ENCODE assay signal across 8 cellular contexts in genomic region chr2:113370478-113371091, GRCh38.
DNase-seq lines count a peak whose midpoint lies in the region; ATAC-seq, FAIRE-seq and TF ChIP-seq lines count a peak whose summit lies in the region.

No MANE protein-coding gene starts in this region.

- H3K36me3 ChIP-seq in ascending aorta, result no peaks in the 10 kb centered on the region

- H3K9me3 ChIP-seq in A549, result no peaks in the 10 kb centered on the region
- H3K9me3 ChIP-seq in ascending aorta, result no peaks in the 10 kb centered on the region

- 14% methylated on average over 9 of the region's 9 CpGs for WGBS in A549 (ENCODE audit: missing lambda C conversion rate)

- TF ChIP-seq CTCF in A549 (IDR thresholded peaks at IDR 0.05) (peak; percentile 91), RWPE1 (conservative IDR thresholded peaks at IDR 0.05; ENCODE audit: low read depth) (peak; percentile 70), ascending aorta (IDR thresholded peaks at IDR 0.05) (peak; percentile 60 to 76 (median 76))

- TF ChIP-seq RAD21 in A549 (conservative IDR thresholded peaks at IDR 0.05 in 1 of 2, IDR thresholded peaks at IDR 0.05 in 1 of 2), result peak; percentile 98 to 99

- no peak for TF ChIP-seq POLR2A in A549 (IDR thresholded peaks at IDR 0.05; ENCODE audit: low read length)

- FAIRE-seq in A549 (lab: Jason Lieb, UNC), result no peak

- DNase-seq in A549 (ENCODE audit: low read depth in 1 of 2, low spot score in 1 of 2) (peak; percentile 67 to 89), RWPE1 (ENCODE audit: low spot score) (peak; percentile 76), ascending aorta (ENCODE audit: low spot score in 2 of 2) (peak in 1 of 2 donors; percentile 76), iPS DF 4.7 (ENCODE audit: extremely low read depth, low spot score) (peak; percentile 41), GF-D8 (lab: John Stamatoyannopoulos, UW) (no peak), UCSD-AML1 (lab: John Stamatoyannopoulos, UW; ENCODE audit: unreplicated experiment) (no peak)
- peak; percentile 45 for DNase-seq in stimulated activated CD4-positive, alpha-beta T cell treated with anti-CD3 and anti-CD28 coated beads, Interleukin-15, amount 100 ng/mL, for 48 hours (ENCODE audit: low read depth in 2 of 2)

- POLR2A ChIA-PET in A549 (lab: Yijun Ruan, JAX) (no interaction called here), RWPE1 (lab: Yijun Ruan, JAX; ENCODE audit: low non-redundant PET) (no interaction called here)

- peak overlapping the region; percentile 5; the same call in 2 of the 3 replicates for H3K4me2 ChIP-seq in A549

- intact Hi-C loops in ascending aorta (cut with DNase I), result loop anchor here (1.0 to 5.0 kb wide), 3 partner anchors 121 to 233 kb away; no protein-coding TSS in a partner anchor

- H3K27ac ChIP-seq in A549, result peak overlapping the region; percentile 70 to 84
- no peak overlapping the region for H3K27ac ChIP-seq in RWPE1
- H3K27ac ChIP-seq in ascending aorta, result no peak overlapping the region

- no peaks in the 10 kb centered on the region for H3K27me3 ChIP-seq in ascending aorta

- ATAC-seq in A549 (peak; percentile 96 to 99), GM21576 (IDR thresholded peaks at IDR 0.05; ENCODE audit: unreplicated experiment) (peak; percentile 71)

- CTCF ChIA-PET in A549 (lab: Yijun Ruan, JAX) (interaction anchor here (0.6 to 5.3 kb wide), 63 partner anchors 9 to 295 kb away, joined by 3 to 119 read pairs (median 6); partner anchors contain the start of gene PAX8), RWPE1 (lab: Yijun Ruan, JAX) (interaction anchor here (0.6 to 3.1 kb wide), 9 partner anchors 10 to 1744 kb away, joined by 3 to 12 read pairs (median 4); no protein-coding TSS in a partner anchor)

- TF ChIP-seq EP300 in A549 (IDR thresholded peaks at IDR 0.05), result no peak

- H3K4me3 ChIP-seq in A549 (no peak overlapping the region), ascending aorta (no peak overlapping the region)

- peaks cover 36% of the 10 kb centered on the region for H3K4me1 ChIP-seq in A549
- H3K4me1 ChIP-seq in ascending aorta, result no peaks in the 10 kb centered on the region

TF ChIP-seq in A549, 52 proteins besides CTCF, POLR2A, EP300 and RAD21:
- TF ChIP-seq SMC3 (IDR thresholded peaks at IDR 0.05) (peak; percentile 99), MAX (IDR thresholded peaks at IDR 0.05) (peak; percentile 73), ZC3H11A (IDR thresholded peaks at IDR 0.05) (no peak), E2F6 (IDR thresholded peaks at IDR 0.05; ENCODE audit: borderline replicate concordance, low read depth) (0 out of 2 replicates have a peak, but pooled peaks have one; percentile 20), TP53 (CRISPR knock-in tag; IDR thresholded peaks at IDR 0.05) (no peak), MYC (IDR thresholded peaks at IDR 0.05; ENCODE audit: borderline replicate concordance, low read length) (no peak; the same call in 1 of the 2 replicates), CEBPB (IDR thresholded peaks at IDR 0.05) (0 out of 4 replicates have a peak, but pooled peaks have one; percentile 1 to 2)
TF ChIP-seq in A549: peak in this region for 4.

Comparison
In these comparisons a context has a peak if more than half of its experiments do, and no peak if none do; other contexts are left out.
1. DNase-seq: peak in A549 (2 of 2), RWPE1 (single experiment), iPS DF 4.7 (single experiment) and stimulated activated CD4-positive, alpha-beta T cell treated with anti-CD3 and anti-CD28 coated beads, Interleukin-15, amount 100 ng/mL, for 48 hours (2 of 2); none in GF-D8 (single experiment) and UCSD-AML1 (single experiment).
2. H3K27ac ChIP-seq: peak in A549 (2 of 2); none in RWPE1 (single experiment) and ascending aorta (0 of 2).
3. Peak in every context shown above with its lines, with median percentiles within 50 percentile points of each other: CTCF ChIP-seq.